24 cellular contexts compared by ENCODE assay signal in the genomic region with DNA sequence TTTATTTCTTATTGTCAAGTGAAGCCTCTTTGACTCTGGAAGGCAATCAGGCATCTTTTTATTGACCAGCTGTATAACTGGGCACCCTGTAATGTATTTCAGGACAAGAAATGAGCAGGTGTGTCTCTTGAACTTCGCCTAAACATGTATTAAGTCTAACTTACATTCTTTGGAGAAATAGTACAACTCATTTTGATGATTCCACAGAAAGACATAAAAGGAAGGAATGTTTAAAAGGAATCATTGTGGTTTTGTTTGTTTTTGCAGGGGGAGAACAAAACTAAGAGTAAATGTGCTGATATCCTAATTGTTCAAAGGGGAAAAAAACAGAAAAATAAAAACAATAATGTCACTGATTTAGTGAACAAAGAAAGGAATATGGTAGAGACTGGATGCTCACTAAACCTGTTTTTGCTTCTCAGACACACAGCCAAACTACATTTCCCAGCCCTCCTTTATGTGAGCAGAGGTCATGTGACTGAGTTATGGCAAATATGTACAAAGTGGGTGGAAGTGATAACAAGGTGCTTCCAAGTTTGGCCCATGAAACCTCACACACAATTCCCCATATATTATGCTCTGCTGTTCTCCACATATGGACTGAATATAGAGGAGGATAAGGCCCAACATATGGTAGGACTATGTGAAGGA.
A peak's percentile ranks its signal among the peaks of the same experiment; 100 is the strongest.
DNase-seq lines count a peak whose midpoint lies in the region; ATAC-seq and TF ChIP-seq lines count a peak whose summit lies in the region.
"Had no signal": no experiment of that assay in that cellular context is flagged by ENCODE, and none has a peak within 500 bp of the region (broad histone marks: within the 10 kb centered on the region; RNA-seq: fewer than 3 reads in every experiment).

No MANE protein-coding gene starts in this region.

- H3K4me1 ChIP-seq in colonic mucosa (no peaks in the 10 kb centered on the region), osteoblast (ENCODE audit: insufficient read depth, low read length) (peaks cover 3% of the 10 kb centered on the region)
- H3K4me1 ChIP-seq: gastrocnemius medialis had no signal

- H2AFZ ChIP-seq in osteoblast (ENCODE audit: low read length) = no peak overlapping the region

- H3K36me3 ChIP-seq in colonic mucosa (no peaks in the 10 kb centered on the region), osteoblast (ENCODE audit: insufficient read depth, low read length) (no peaks in the 10 kb centered on the region)
- H3K36me3 ChIP-seq: gastrocnemius medialis, MG63, thyroid gland had no signal

- no peaks in the 10 kb centered on the region for H3K79me2 ChIP-seq in osteoblast (ENCODE audit: insufficient read depth, low read length)

- no peak for ATAC-seq in HG03521 (IDR thresholded peaks at IDR 0.05; ENCODE audit: unreplicated experiment)
- ATAC-seq: gastrocnemius medialis; stimulated activated naive CD8-positive, alpha-beta T cell treated with anti-CD3 and anti-CD28 coated beads, Interleukin-15, Interleukin-2, amounts not matched to agents 100 U/mL and 50 U/mL, for 24 hours had no signal

- intact Hi-C loops in colonic mucosa (cut with DNase I) = no loop called here

- H3K9ac ChIP-seq in colonic mucosa (ENCODE audit: low read depth in 2 of 2, low read length in 2 of 2) = no peak overlapping the region

- H3K4me3 ChIP-seq in colonic mucosa = no peak overlapping the region
- no peak overlapping the region for H3K4me3 ChIP-seq in osteoblast (ENCODE audit: insufficient read depth, low read length)
- H3K4me3 ChIP-seq: gastrocnemius medialis, lung, MG63, thyroid gland had no signal

- H3K9me3 ChIP-seq in colonic mucosa (no peaks in the 10 kb centered on the region), osteoblast (ENCODE audit: low read depth, low read length) (no peaks in the 10 kb centered on the region)
- H3K9me3 ChIP-seq: gastrocnemius medialis, MG63, thyroid gland had no signal

- no peaks in the 10 kb centered on the region for H4K20me1 ChIP-seq in osteoblast (ENCODE audit: insufficient read depth, low read length)

- H3K27ac ChIP-seq in colonic mucosa (no peak overlapping the region), osteoblast (ENCODE audit: low read depth, low read length) (no peak overlapping the region)
- H3K27ac ChIP-seq: gastrocnemius medialis, thyroid gland had no signal

- H3K4me2 ChIP-seq in osteoblast (ENCODE audit: insufficient read depth, low read length) = no peak overlapping the region

- TF ChIP-seq CTCF in colonic mucosa (IDR thresholded peaks at IDR 0.05) (no peak), osteoblast (IDR thresholded peaks at IDR 0.05; ENCODE audit: extremely low read depth, low read depth, low read length) (no peak)

- H3K27me3 ChIP-seq in colonic mucosa = no peaks in the 10 kb centered on the region
- H3K27me3 ChIP-seq in osteoblast (ENCODE audit: insufficient read depth, low read length) = no peaks in the 10 kb centered on the region
- H3K27me3 ChIP-seq: gastrocnemius medialis, MG63, thyroid gland had no signal

- peak; percentile 4 for DNase-seq in GM03348 (ENCODE audit: low spot score)
- peak; percentile 4 for DNase-seq in LHCN-M2 (ENCODE audit: low read depth)
- DNase-seq in colonic mucosa = peak; percentile 18
- DNase-seq in osteoblast (ENCODE audit: insufficient read length, low spot score, missing footprints) = peak; percentile 4
- DNase-seq in NCI-H1092 treated with DMSO at 0.1 percent for 48 hours (lab: John Stamatoyannopoulos, UW) = no peak
- DNase-seq in stimulated activated CD4-positive, alpha-beta T cell treated with anti-CD3 and anti-CD28 coated beads, Interleukin-4, amount 100 ng/mL, for 4 hours = no peak
- DNase-seq: activated naive CD4-positive, alpha-beta T cell treated with Interleukin-2 at 50 U/mL for 16 hours; activated T-cell treated with anti-CD3 and anti-CD28 coated beads, Interleukin-2, amount 50 U/mL, for 48 hours; AML-193; amygdala; caudate nucleus; DMS79 treated with DMSO at 0.1 percent for 48 hours; gastrocnemius medialis; hypothalamus; islet precursor cell; MG63; NCI-H146; NCI-H2171 treated with DMSO at 0.1 percent for 48 hours; stimulated activated CD4-positive, alpha-beta T cell treated with anti-CD3 and anti-CD28 coated beads, Interleukin-4, amount 100 ng/mL, for 1 hour; stimulated activated naive CD8-positive, alpha-beta T cell treated with anti-CD3 and anti-CD28 coated beads, Interleukin-15, Interleukin-2, amounts not matched to agents 100 U/mL and 50 U/mL, for 24 hours; SW 1271; thyroid gland had no signal

Comparison
In these comparisons a context has a peak if more than half of its experiments do, and no peak if none do; other contexts are left out.
1. DNase-seq: peak in GM03348 (single experiment), LHCN-M2 (single experiment), colonic mucosa (single experiment) and osteoblast (single experiment); none in NCI-H1092 treated with DMSO at 0.1 percent for 48 hours (single experiment) and stimulated activated CD4-positive, alpha-beta T cell treated with anti-CD3 and anti-CD28 coated beads, Interleukin-4, amount 100 ng/mL, for 4 hours (0 of 2).